Comparison of ENCODE assay signal across 19 cellular contexts in the genomic region with DNA sequence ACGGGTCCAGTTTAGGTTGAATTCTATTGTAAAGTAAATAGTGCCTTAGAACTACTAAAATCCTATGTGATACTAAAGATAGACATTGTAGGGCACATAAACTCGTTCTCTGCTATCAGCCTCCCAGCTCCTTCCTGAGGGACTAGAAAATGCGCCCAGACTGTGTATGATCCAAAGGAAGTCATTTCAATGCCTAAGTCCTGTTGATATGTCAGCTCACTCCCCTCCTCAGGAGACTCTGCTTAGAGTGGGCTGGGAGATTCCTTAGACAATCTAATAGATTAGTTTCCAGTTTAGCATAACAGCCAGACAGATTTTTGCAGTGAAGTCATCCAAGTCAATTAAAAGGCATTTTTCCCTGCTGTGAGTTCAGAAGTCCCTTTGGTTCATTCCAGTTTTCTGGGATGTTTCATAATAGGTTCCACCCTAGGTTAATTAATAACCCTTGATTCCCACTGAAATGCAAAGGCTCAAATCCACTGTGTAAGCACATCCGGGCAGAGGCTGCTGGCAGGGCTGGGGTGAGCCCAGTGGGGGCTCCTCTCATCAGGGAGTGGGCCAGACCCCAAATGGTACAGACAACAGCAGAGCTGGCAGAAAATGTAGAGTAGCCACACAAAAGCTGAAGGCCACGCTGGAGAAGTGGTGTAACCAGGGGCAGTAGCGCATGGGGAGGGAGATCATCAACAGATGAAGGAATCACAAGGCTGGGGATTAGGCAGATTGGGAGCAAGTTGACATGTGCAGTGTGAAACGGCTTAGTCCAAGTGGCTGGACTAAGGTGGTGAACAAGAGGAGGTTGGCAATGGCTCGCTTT.
A peak's percentile ranks its signal among the peaks of the same experiment; 100 is the strongest.
DNase-seq lines count a peak whose midpoint lies in the region; ATAC-seq and TF ChIP-seq lines count a peak whose summit lies in the region.
"Had no signal": no experiment of that assay in that cellular context is flagged by ENCODE, and none has a peak within 500 bp of the region (broad histone marks: within the 10 kb centered on the region; RNA-seq: fewer than 3 reads in every experiment).

No MANE protein-coding gene starts in this region.

- peak; percentile 34 for ATAC-seq in Right ventricle myocardium superior (ENCODE audit: poor library complexity)
- ATAC-seq: stimulated activated effector memory CD8-positive, alpha-beta T cell treated with anti-CD3 and anti-CD28 coated beads, Interleukin-12 subunit alpha, Interleukin-12 subunit beta, amount 100 ng/mL, for 72 hours had no signal

- no peak overlapping the region for H3K4me3 Mint-ChIP-seq in endodermal cell
- H3K4me3 Mint-ChIP-seq in type B pancreatic cell = peak overlapping the region; percentile 34
- no peak overlapping the region for H3K4me3 Mint-ChIP-seq in activated CD4-positive, alpha-beta memory T cell treated with anti-CD3 and anti-CD28 coated beads, Interleukin-2, amount 10 ng/mL, durations not matched to agents 7 days and 5 days
- H3K4me3 Mint-ChIP-seq: activated T-helper 1 cell treated with anti-CD3 and anti-CD28 coated beads, Interleukin-12 subunit alpha, Interleukin-12 subunit beta, Interleukin-2, Interleukin-4 antibody, amounts not matched to agents 30 ng/mL and 10 ng/mL and 1 ng/mL, durations not matched to agents 14 hours and 24 hours and 36 hours; CD4-positive, alpha-beta memory T cell; stimulated activated effector memory CD8-positive, alpha-beta T cell treated with anti-CD3 and anti-CD28 coated beads, Interleukin-12 subunit alpha, Interleukin-12 subunit beta, amount 100 ng/mL, for 72 hours; T-helper 1 cell treated with Interleukin-12 subunit alpha and Interleukin-12 subunit beta and Interleukin-4 antibody, amounts not matched to agents 30 μg/mL and 1 μg/mL, for 36 hours had no signal

- intact Hi-C loops in Right ventricle myocardium superior (cut with DNase I) (no loop called here), cardiac septum (cut with DNase I) (no loop called here), mammary epithelial cell (cut with micrococcal nuclease) (no loop called here)

- H3K36me3 ChIP-seq in endodermal cell (ENCODE audit: control insufficient read depth, insufficient read depth, low read length) (no peaks in the 10 kb centered on the region), liver (ENCODE audit: control insufficient read depth in 4 of 4, insufficient read depth in 3 of 4, low read depth in 1 of 4, low read length in 3 of 4) (no peaks in the 10 kb centered on the region), mammary epithelial cell (ENCODE audit: insufficient read depth, low read length) (no peaks in the 10 kb centered on the region)

- TF ChIP-seq RAD21 in liver (IDR thresholded peaks at IDR 0.05) = peak in 1 of 2 donors; percentile 16

- DNase-seq in Right ventricle myocardium superior (no peak), cardiac septum (ENCODE audit: low spot score) (no peak), endodermal cell (no peak), type B pancreatic cell (ENCODE audit: extremely low spot score, unreplicated experiment) (no peak), mammary epithelial cell (no peak), C1 segment of cervical spinal cord (lab: John Stamatoyannopoulos, UW) (no peak)
- DNase-seq in activated CD4-positive, alpha-beta memory T cell treated with anti-CD3 and anti-CD28 coated beads, Interleukin-2, amount 10 ng/mL, durations not matched to agents 7 days and 5 days = no peak
- DNase-seq: 8988T; activated CD4-positive, alpha-beta T cell treated with anti-CD3 and anti-CD28 coated beads for 48 hours; activated naive CD4-positive, alpha-beta T cell treated with anti-CD3 and anti-CD28 coated beads, Interleukin-2, amount 50 U/mL, for 16 hours; CD4-positive, alpha-beta memory T cell; NCI-H526 had no signal

- no peaks in the 10 kb centered on the region for H3K79me2 ChIP-seq in mammary epithelial cell (ENCODE audit: insufficient read depth, low read length)

- H2AFZ ChIP-seq in mammary epithelial cell (ENCODE audit: low read depth, low read length) = no peak overlapping the region

- H3K9me3 ChIP-seq in endodermal cell (ENCODE audit: control insufficient read depth, low read length) (no peaks in the 10 kb centered on the region), liver (ENCODE audit: control insufficient read depth in 4 of 4, low read length in 3 of 4) (peaks cover 0 to 11% (median 4%) of the 10 kb centered on the region in 4 donors), mammary epithelial cell (replicated peaks; ENCODE audit: insufficient read depth, low read length) (no peaks in the 10 kb centered on the region)

- no peak overlapping the region for H3K4me2 ChIP-seq in mammary epithelial cell (ENCODE audit: insufficient read depth, low read depth, low read length)

- H3K27me3 ChIP-seq in endodermal cell (ENCODE audit: control insufficient read depth, insufficient read depth, low read length, poor library complexity, severe bottlenecking) (no peaks in the 10 kb centered on the region), liver (ENCODE audit: control insufficient read depth in 4 of 4, insufficient read depth in 4 of 4, low read length in 3 of 4) (no peaks in the 10 kb centered on the region), mammary epithelial cell (ENCODE audit: insufficient read depth, low read length) (no peaks in the 10 kb centered on the region)

- TF ChIP-seq CTCF in endodermal cell (conservative IDR thresholded peaks at IDR 0.05) (no peak), liver (IDR thresholded peaks at IDR 0.05; ENCODE audit: low read depth, low read length, missing input control) (no peak), type B pancreatic cell (conservative IDR thresholded peaks at IDR 0.05) (no peak), mammary epithelial cell (conservative IDR thresholded peaks at IDR 0.05 in 1 of 2, IDR thresholded peaks at IDR 0.05 in 1 of 2; ENCODE audit: extremely low read depth in 1 of 2, insufficient read depth in 1 of 2, low read depth in 1 of 2, low read length in 2 of 2) (no peak)

- dilution Hi-C loops in mammary epithelial cell (cut with HindIII; ENCODE audit: low sequenced_read_pairs) = loop anchor here (25.0 kb wide), 1 partner anchor 455 kb away; no protein-coding TSS in a partner anchor

- no peaks in the 10 kb centered on the region for H3K27me3 Mint-ChIP-seq in endodermal cell (ENCODE audit: insufficient read depth)
- no peaks in the 10 kb centered on the region for H3K27me3 Mint-ChIP-seq in type B pancreatic cell
- H3K27me3 Mint-ChIP-seq in activated CD4-positive, alpha-beta memory T cell treated with anti-CD3 and anti-CD28 coated beads, Interleukin-2, amount 10 ng/mL, durations not matched to agents 7 days and 5 days = no peaks in the 10 kb centered on the region

- H3K9ac ChIP-seq in endodermal cell (ENCODE audit: extremely low read depth, low read length, poor library complexity, severe bottlenecking) (no peak overlapping the region), liver (ENCODE audit: low read depth in 1 of 2, low read length in 2 of 2) (no peak overlapping the region), mammary epithelial cell (ENCODE audit: insufficient read depth, low read length) (no peak overlapping the region)

- H3K4me3 ChIP-seq in endodermal cell (ENCODE audit: low read length) (no peak overlapping the region), liver (ENCODE audit: low read depth in 1 of 3, low read length in 3 of 3) (no peak overlapping the region), mammary epithelial cell (replicated peaks in 1 of 3; ENCODE audit: insufficient read depth in 1 of 3, low read depth in 2 of 3, low read length in 3 of 3) (no peak overlapping the region)
- H3K4me3 ChIP-seq: lung, SK-N-MC had no signal

- POLR2A ChIA-PET in activated CD4-positive, alpha-beta memory T cell treated with anti-CD3 and anti-CD28 coated beads, Interleukin-2, amount 10 ng/mL, durations not matched to agents 7 days and 5 days (lab: Charles Lee) = no interaction called here

- H3K36me3 Mint-ChIP-seq in endodermal cell (ENCODE audit: low read depth) (no peaks in the 10 kb centered on the region), type B pancreatic cell (no peaks in the 10 kb centered on the region)
- H3K36me3 Mint-ChIP-seq in activated CD4-positive, alpha-beta memory T cell treated with anti-CD3 and anti-CD28 coated beads, Interleukin-2, amount 10 ng/mL, durations not matched to agents 7 days and 5 days (ENCODE audit: low read depth) = no peaks in the 10 kb centered on the region
- H3K36me3 Mint-ChIP-seq: CD4-positive, alpha-beta memory T cell; stimulated activated effector memory CD8-positive, alpha-beta T cell treated with anti-CD3 and anti-CD28 coated beads, Interleukin-12 subunit alpha, Interleukin-12 subunit beta, amount 100 ng/mL, for 72 hours had no signal

- 78 to 85% methylated on average over 6 to 8 of the region's 8 CpGs for WGBS in endodermal cell (ENCODE audit: insufficient coverage in 1 of 2, insufficient read length in 1 of 2), 2 experiments
- WGBS in liver = 40% methylated on average over 8 of the region's 8 CpGs
- WGBS in mammary epithelial cell (ENCODE audit: low coverage, missing lambda C conversion rate) = 87% methylated on average over 8 of the region's 8 CpGs

- peak overlapping the region; percentile 67 for H3K27ac ChIP-seq in endodermal cell (ENCODE audit: low read depth, low read length)
- peak overlapping the region; percentile 88 to 93 for H3K27ac ChIP-seq in liver (ENCODE audit: low read depth in 1 of 2, low read length in 2 of 2)
- H3K27ac ChIP-seq in mammary epithelial cell (ENCODE audit: insufficient read depth, low read depth, low read length) = no peak overlapping the region
- H3K27ac ChIP-seq: SK-N-MC had no signal

- H3K9me3 Mint-ChIP-seq in endodermal cell (no peaks in the 10 kb centered on the region), type B pancreatic cell (peaks cover 4% of the 10 kb centered on the region)
- H3K9me3 Mint-ChIP-seq in activated CD4-positive, alpha-beta memory T cell treated with anti-CD3 and anti-CD28 coated beads, Interleukin-2, amount 10 ng/mL, durations not matched to agents 7 days and 5 days = no peaks in the 10 kb centered on the region
- H3K9me3 Mint-ChIP-seq: activated T-helper 1 cell treated with anti-CD3 and anti-CD28 coated beads, Interleukin-12 subunit alpha, Interleukin-12 subunit beta, Interleukin-2, Interleukin-4 antibody, amounts not matched to agents 30 ng/mL and 10 ng/mL and 1 ng/mL, durations not matched to agents 14 hours and 24 hours and 36 hours; CD4-positive, alpha-beta memory T cell; stimulated activated effector memory CD8-positive, alpha-beta T cell treated with anti-CD3 and anti-CD28 coated beads, Interleukin-12 subunit alpha, Interleukin-12 subunit beta, amount 100 ng/mL, for 72 hours; T-helper 1 cell treated with Interleukin-12 subunit alpha and Interleukin-12 subunit beta and Interleukin-4 antibody, amounts not matched to agents 30 μg/mL and 1 μg/mL, for 36 hours had no signal

- CTCF ChIA-PET in mammary epithelial cell (lab: Charles Lee; ENCODE audit: low non-redundant PET) = no interaction called here
- CTCF ChIA-PET in activated CD4-positive, alpha-beta memory T cell treated with anti-CD3 and anti-CD28 coated beads, Interleukin-2, amount 10 ng/mL, durations not matched to agents 7 days and 5 days (lab: Charles Lee) = no interaction called here

- in situ Hi-C loops in mammary epithelial cell (cut with MboI; ENCODE audit: low sequenced_read_pairs in 2 of 2) = no loop called here

- BruUV-seq in mammary epithelial cell (replicated peaks; lab: Mats Ljungman, UMichigan) = no TSS peak

- H4K20me1 ChIP-seq in mammary epithelial cell (ENCODE audit: insufficient read depth, low read length) = no peaks in the 10 kb centered on the region

- no peak overlapping the region for H3K27ac Mint-ChIP-seq in endodermal cell
- H3K27ac Mint-ChIP-seq in type B pancreatic cell = no peak overlapping the region
- H3K27ac Mint-ChIP-seq in activated CD4-positive, alpha-beta memory T cell treated with anti-CD3 and anti-CD28 coated beads, Interleukin-2, amount 10 ng/mL, durations not matched to agents 7 days and 5 days = no peak overlapping the region
- H3K27ac Mint-ChIP-seq: activated T-helper 1 cell treated with anti-CD3 and anti-CD28 coated beads, Interleukin-12 subunit alpha, Interleukin-12 subunit beta, Interleukin-2, Interleukin-4 antibody, amounts not matched to agents 30 ng/mL and 10 ng/mL and 1 ng/mL, durations not matched to agents 14 hours and 24 hours and 36 hours; CD4-positive, alpha-beta memory T cell; progenitor cell of endocrine pancreas; stimulated activated effector memory CD8-positive, alpha-beta T cell treated with anti-CD3 and anti-CD28 coated beads, Interleukin-12 subunit alpha, Interleukin-12 subunit beta, amount 100 ng/mL, for 72 hours; T-helper 1 cell treated with Interleukin-12 subunit alpha and Interleukin-12 subunit beta and Interleukin-4 antibody, amounts not matched to agents 30 μg/mL and 1 μg/mL, for 36 hours had no signal

- H3K4me1 Mint-ChIP-seq in endodermal cell = peaks cover 10% of the 10 kb centered on the region
- H3K4me1 Mint-ChIP-seq in type B pancreatic cell (ENCODE audit: unreplicated experiment) = peaks cover 31% of the 10 kb centered on the region
- H3K4me1 Mint-ChIP-seq in activated CD4-positive, alpha-beta memory T cell treated with anti-CD3 and anti-CD28 coated beads, Interleukin-2, amount 10 ng/mL, durations not matched to agents 7 days and 5 days = no peaks in the 10 kb centered on the region
- H3K4me1 Mint-ChIP-seq: CD4-positive, alpha-beta memory T cell; stimulated activated effector memory CD8-positive, alpha-beta T cell treated with anti-CD3 and anti-CD28 coated beads, Interleukin-12 subunit alpha, Interleukin-12 subunit beta, amount 100 ng/mL, for 72 hours had no signal

- H3K4me1 ChIP-seq in endodermal cell (ENCODE audit: control insufficient read depth, insufficient read depth, low read length) = peaks cover 4% of the 10 kb centered on the region
- peaks cover 8 to 24% (median 16%) of the 10 kb centered on the region in 4 donors for H3K4me1 ChIP-seq in liver (ENCODE audit: control insufficient read depth in 4 of 4, insufficient read depth in 4 of 4, low read length in 3 of 4)
- peaks cover 26% of the 10 kb centered on the region for H3K4me1 ChIP-seq in mammary epithelial cell (ENCODE audit: insufficient read depth, low read length)
